ENCODE assay signal across 8 cellular contexts in the genomic region with DNA sequence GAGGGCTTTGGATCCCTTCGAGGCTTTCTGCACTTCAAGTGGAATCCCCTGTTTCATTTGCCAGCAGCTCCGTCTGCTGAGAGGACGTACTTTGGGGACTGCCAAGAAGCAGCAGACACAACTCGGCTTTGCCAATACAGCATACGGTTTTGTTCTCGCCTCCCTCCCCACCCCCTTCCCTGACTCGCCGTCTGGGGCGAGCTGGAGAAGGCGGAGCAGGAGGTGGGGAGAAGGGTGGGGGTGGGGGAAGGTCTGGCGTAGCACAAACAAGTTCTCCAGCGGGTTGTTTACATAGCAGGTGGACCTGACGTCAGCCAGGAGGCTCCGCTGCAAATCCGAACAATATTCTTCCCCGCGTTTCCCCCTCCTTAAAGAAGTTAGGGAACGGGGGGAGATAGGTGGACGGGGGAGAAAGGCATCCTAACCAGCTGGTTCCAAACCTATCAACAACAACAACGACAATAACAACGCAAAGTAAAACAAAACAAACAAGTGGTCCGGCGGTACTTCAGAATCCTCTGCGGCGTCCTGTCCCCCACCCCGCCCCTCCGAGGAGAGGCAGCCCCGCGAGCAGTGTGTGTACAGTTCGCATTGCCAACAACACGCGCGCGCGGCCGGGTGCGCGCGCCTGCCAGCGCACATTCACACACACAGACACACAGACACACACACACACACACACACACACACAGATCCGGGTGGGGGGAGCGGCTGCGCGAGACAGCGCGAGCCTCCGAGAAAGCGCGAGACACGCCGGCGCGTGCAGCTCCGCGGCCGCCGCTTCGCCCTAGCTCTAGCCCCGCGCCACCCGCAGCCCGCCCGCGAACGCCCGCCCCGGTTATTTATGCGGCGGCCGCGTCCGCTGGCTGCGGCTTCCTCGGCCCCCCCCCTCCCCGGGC.
DNase-seq lines count a peak whose midpoint lies in the region; ATAC-seq, FAIRE-seq and TF ChIP-seq lines count a peak whose summit lies in the region.

No MANE protein-coding gene starts in this region.

- FAIRE-seq in HTR-8/SVneo (lab: Jason Lieb, UNC): no peak

- TF ChIP-seq CTCF in lower lobe of right lung (IDR thresholded peaks at IDR 0.05): no peak

- peak overlapping the region; percentile 53 to 71 (median 59) for H3K4me3 ChIP-seq in BLaER1 treated with 17β-estradiol and CSF1 and Interleukin-3, amounts not matched to agents 10 nM and 100 nM
- peak overlapping the region; percentile 58 for H3K4me3 ChIP-seq in lower lobe of right lung

- CTCF ChIA-PET in T-cell (lab: Charles Lee): no interaction called here

- H3K27me3 ChIP-seq in BLaER1 treated with 17β-estradiol and CSF1 and Interleukin-3, amounts not matched to agents 10 nM and 100 nM: peaks cover 71 to 81% (median 77%) of the 10 kb centered on the region in 11 experiments
- peaks cover 61% of the 10 kb centered on the region for H3K27me3 ChIP-seq in lower lobe of right lung (ENCODE audit: low read depth)

- H3K9me3 Mint-ChIP-seq in T-cell: no peaks in the 10 kb centered on the region
- H3K9me3 Mint-ChIP-seq in effector memory CD8-positive, alpha-beta T cell: no peaks in the 10 kb centered on the region

- H3K4me1 Mint-ChIP-seq in T-cell: peaks cover 24 to 43% (median 41%) of the 10 kb centered on the region in 3 donors
- H3K4me1 Mint-ChIP-seq in effector memory CD8-positive, alpha-beta T cell (ENCODE audit: low read depth in 2 of 2): peaks cover 35 to 38% of the 10 kb centered on the region in 2 donors

- H3K4me1 ChIP-seq in BLaER1 treated with 17β-estradiol and CSF1 and Interleukin-3, amounts not matched to agents 10 nM and 100 nM: peaks cover 11 to 26% (median 14%) of the 10 kb centered on the region in 10 experiments; a peak in 18 of 20 replicates
- peaks cover 30% of the 10 kb centered on the region for H3K4me1 ChIP-seq in lower lobe of right lung

- no peaks in the 10 kb centered on the region for H3K36me3 ChIP-seq in BLaER1 treated with 17β-estradiol and CSF1 and Interleukin-3, amounts not matched to agents 10 nM and 100 nM
- no peaks in the 10 kb centered on the region for H3K36me3 ChIP-seq in lower lobe of right lung

- H3K4me2 ChIP-seq in BLaER1 treated with 17β-estradiol and CSF1 and Interleukin-3, amounts not matched to agents 10 nM and 100 nM: peak overlapping the region; percentile 77 to 99 (median 91)

- POLR2A ChIA-PET in T-cell (lab: Charles Lee): no interaction called here

- peaks cover 59 to 63% of the 10 kb centered on the region in 2 donors for H3K27me3 Mint-ChIP-seq in T-cell
- peaks cover 73 to 74% of the 10 kb centered on the region in 2 donors for H3K27me3 Mint-ChIP-seq in effector memory CD8-positive, alpha-beta T cell

- peak overlapping the region in 1 of 2 donors; percentile 27 for H3K27ac Mint-ChIP-seq in T-cell
- H3K27ac Mint-ChIP-seq in effector memory CD8-positive, alpha-beta T cell: peak overlapping the region in 1 of 2 donors; percentile 8

- peak; percentile 37 for ATAC-seq in GM19372 (IDR thresholded peaks at IDR 0.05; ENCODE audit: low read depth, unreplicated experiment)
- ATAC-seq in T-cell (replicated peaks in 1 of 4): peak; percentile 32 to 59 (median 46)
- peak; percentile 65 for ATAC-seq in effector memory CD8-positive, alpha-beta T cell (replicated peaks)
- ATAC-seq in lower lobe of right lung: peak; percentile 87 to 89

- H3K9ac ChIP-seq in BLaER1 treated with 17β-estradiol and CSF1 and Interleukin-3, amounts not matched to agents 10 nM and 100 nM: peak overlapping the region in 9 of 11 experiments; percentile 15 to 61 (median 43); a peak in 8 of 22 replicates

- H4K20me1 ChIP-seq in BLaER1 treated with 17β-estradiol and CSF1 and Interleukin-3, amounts not matched to agents 10 nM and 100 nM: peaks cover 0 to 38% (median 20%) of the 10 kb centered on the region in 11 experiments; a peak in 18 of 22 replicates

- H3K27ac ChIP-seq in BLaER1 treated with 17β-estradiol and CSF1 and Interleukin-3, amounts not matched to agents 10 nM and 100 nM: peak overlapping the region in 1 of 11 experiments; percentile 22; a peak in 1 of 22 replicates
- peak overlapping the region; percentile 81 for H3K27ac ChIP-seq in lower lobe of right lung

- DNase-seq in NCI-H1105 treated with DMSO at 0.1 percent for 48 hours (lab: John Stamatoyannopoulos, UW): peak; percentile 85
- DNase-seq in T-cell: peak in 2 of 34 experiments; percentile 15 to 40
- peak; percentile 41 to 45 (median 44) for DNase-seq in effector memory CD8-positive, alpha-beta T cell
- peak; percentile 82 for DNase-seq in lower lobe of right lung
- peak; percentile 26 for DNase-seq in stromal cell of bone marrow (ENCODE audit: low read depth)
- no peak for DNase-seq in HTR-8/SVneo (ENCODE audit: insufficient read length, low spot score)

- intact Hi-C loops in lower lobe of right lung (cut with DNase I): no loop called here

- peaks cover 0 to 25% (median 12%) of the 10 kb centered on the region in 11 experiments; a peak in 14 of 22 replicates for H3K9me3 ChIP-seq in BLaER1 treated with 17β-estradiol and CSF1 and Interleukin-3, amounts not matched to agents 10 nM and 100 nM (replicated peaks in 1 of 11)
- no peaks in the 10 kb centered on the region for H3K9me3 ChIP-seq in lower lobe of right lung

- peak overlapping the region; percentile 77 to 81 (median 80) for H3K4me3 Mint-ChIP-seq in T-cell
- H3K4me3 Mint-ChIP-seq in effector memory CD8-positive, alpha-beta T cell: peak overlapping the region; percentile 85 to 90

- H3K36me3 Mint-ChIP-seq in T-cell: no peaks in the 10 kb centered on the region
- peaks cover 9% of the 10 kb centered on the region for H3K36me3 Mint-ChIP-seq in effector memory CD8-positive, alpha-beta T cell (ENCODE audit: insufficient read depth)

Comparison
In these comparisons a context has a peak if more than half of its experiments do, and no peak if none do; other contexts are left out.
1. ATAC-seq: peak in every context shown above with its lines; median percentile 88 in lower lobe of right lung; 65 in effector memory CD8-positive, alpha-beta T cell; 46 in T-cell; 37 in GM19372.